ENCODE assay signal across 8 cellular contexts in genomic region chr17:44324092-44324570, GRCh38. TPM values are rescaled to one million over a fixed set of nuclear protein-coding genes. Genes with fewer than 3 reads are reported as not detected.
DNase-seq lines count a peak whose midpoint lies in the region; ATAC-seq and TF ChIP-seq lines count a peak whose summit lies in the region.

No MANE protein-coding gene starts in this region.

- H3K4me3 ChIP-seq in HUES6 (ENCODE audit: low read depth, low read length) (peak overlapping the region; percentile 93), brain microvascular endothelial cell (ENCODE audit: low read depth, low read length) (peak overlapping the region; percentile 76), right lobe of liver (peak overlapping the region; percentile 89 to 100 (median 97)), upper lobe of left lung (peak overlapping the region; percentile 78 to 100 (median 96))

- ATAC-seq in GM19025 (IDR thresholded peaks at IDR 0.05; ENCODE audit: low read depth, unreplicated experiment) = peak; percentile 10
- ATAC-seq in right lobe of liver = peak in 1 of 4 donors; percentile 0
- ATAC-seq in upper lobe of left lung (ENCODE audit: low FRiP score in 2 of 2) = no peak

- peaks cover 5% of the 10 kb centered on the region; the same call in 1 of the 2 replicates for H3K27me3 ChIP-seq in HUES6 (ENCODE audit: control insufficient read depth, insufficient read depth, low read length)
- H3K27me3 ChIP-seq in brain microvascular endothelial cell (replicated peaks) = no peaks in the 10 kb centered on the region
- no peaks in the 10 kb centered on the region for H3K27me3 ChIP-seq in right lobe of liver
- no peaks in the 10 kb centered on the region for H3K27me3 ChIP-seq in upper lobe of left lung

- no peak for TF ChIP-seq EP300 in upper lobe of left lung (IDR thresholded peaks at IDR 0.05)

- in situ Hi-C loops in brain microvascular endothelial cell (cut with HindIII; ENCODE audit: low pct_ligation_motif_present, low sequenced_read_pairs) = loop anchor here (10.0 kb wide), 1 partner anchor 119 kb away; no protein-coding TSS in a partner anchor

- 0% methylated on average over 16 of the region's 38 CpGs for WGBS in right lobe of liver (ENCODE audit: insufficient coverage, low coverage, low lambda C conversion rate, missing lambda C conversion rate)
- 3% methylated on average over 32 of the region's 38 CpGs; no CpG with 5 or more reads in 1 of the 2 donors for WGBS in upper lobe of left lung, 2 donors

- peak overlapping the region; percentile 87 for H3K9ac ChIP-seq in HUES6 (ENCODE audit: low read length)

- intact Hi-C loops in right lobe of liver (cut with DNase I) = loop anchor here (5.0 kb wide), 1 partner anchor 112 kb away; no protein-coding TSS in a partner anchor

- H3K36me3 ChIP-seq in HUES6 (ENCODE audit: control insufficient read depth, insufficient read depth, low read length) = peaks cover 33% of the 10 kb centered on the region
- H3K36me3 ChIP-seq in brain microvascular endothelial cell (replicated peaks) = peaks cover 20% of the 10 kb centered on the region
- peaks cover 0 to 26% (median 3%) of the 10 kb centered on the region in 4 donors for H3K36me3 ChIP-seq in right lobe of liver
- peaks cover 9 to 35% (median 29%) of the 10 kb centered on the region in 4 donors for H3K36me3 ChIP-seq in upper lobe of left lung

- H3K9me3 ChIP-seq in HUES6 (ENCODE audit: control insufficient read depth, insufficient read depth, low read depth, low read length) (no peaks in the 10 kb centered on the region), right lobe of liver (no peaks in the 10 kb centered on the region), upper lobe of left lung (no peaks in the 10 kb centered on the region)

- DNase-seq in brain microvascular endothelial cell = no peak
- DNase-seq in right lobe of liver = peak in 1 of 3 donors; percentile 53
- DNase-seq in upper lobe of left lung = no peak
- DNase-seq in NCI-H2171 treated with DMSO at 0.1 percent for 48 hours (lab: John Stamatoyannopoulos, UW) = no peak
- no peak for DNase-seq in CD1c-positive myeloid dendritic cell (ENCODE audit: extremely low spot score)
- no peak for DNase-seq in GDM1 (lab: John Stamatoyannopoulos, UW)

- H3K4me1 ChIP-seq in HUES6 (ENCODE audit: control insufficient read depth, insufficient read depth, low read length) (no peaks in the 10 kb centered on the region; the same call in 1 of the 2 replicates), right lobe of liver (peaks cover 0 to 12% (median 5%) of the 10 kb centered on the region in 4 donors), upper lobe of left lung (peaks cover 23 to 40% (median 27%) of the 10 kb centered on the region in 4 donors)

- H3K27ac ChIP-seq in HUES6 (ENCODE audit: low read depth, low read length) = peak overlapping the region; percentile 62; the same call in 1 of the 2 replicates
- H3K27ac ChIP-seq in brain microvascular endothelial cell = peak overlapping the region; percentile 26
- peak overlapping the region in 2 of 3 donors; percentile 21 to 41 for H3K27ac ChIP-seq in right lobe of liver
- H3K27ac ChIP-seq in upper lobe of left lung = peak overlapping the region; percentile 88 to 96 (median 88)

- TF ChIP-seq CTCF in brain microvascular endothelial cell (IDR thresholded peaks at IDR 0.05; ENCODE audit: low read depth, low read length, missing control alignments) = no peak
- TF ChIP-seq CTCF in right lobe of liver (IDR thresholded peaks at IDR 0.05) = no peak
- peak in 1 of 6 experiments; percentile 13 for TF ChIP-seq CTCF in upper lobe of left lung (IDR thresholded peaks at IDR 0.05)

- TF ChIP-seq POLR2A in right lobe of liver (IDR thresholded peaks at IDR 0.05) (no peak), upper lobe of left lung (IDR thresholded peaks at IDR 0.05) (no peak)

RNA-seq across cellular contexts. Expression of gene SLC25A39, which starts 0.5 kb away (rescaled TPM):
- total RNA-seq in right lobe of liver (100 to 1,000 TPM in 2 of 6 experiments, 10 to 100 TPM in 4; 56.3 to 111 (median 64.6) TPM), upper lobe of left lung (100 to 1,000 TPM in 3 of 6 donors, 10 to 100 TPM in 3; 56.8 to 144 (median 98.6) TPM)

RNA-seq across cellular contexts. Expression of gene RUNDC3A, which starts 15.7 kb away (rescaled TPM):
- under 1 TPM in 2 of 6 experiments, not detected in 4; 0.12 to 0.75 TPM for total RNA-seq in right lobe of liver
- 1 to 10 TPM in 2 of 6 donors, under 1 TPM in 1, not detected in 3; 0.13 to 2.6 (median 1.0) TPM for total RNA-seq in upper lobe of left lung

RNA-seq across cellular contexts. Expression of gene GRN, which starts 21.0 kb away (rescaled TPM):
- 100 to 1,000 TPM in 5 of 6 experiments, 10 to 100 TPM in 1; 84.5 to 230 (median 150) TPM for total RNA-seq in right lobe of liver
- 1,000 to 10,000 TPM in 4 of 6 donors, 100 to 1,000 TPM in 2; 439 to 1,887 (median 1,220) TPM for total RNA-seq in upper lobe of left lung

RNA-seq across cellular contexts. Expression of gene FAM171A2, which starts 39.5 kb away (rescaled TPM):
- total RNA-seq in right lobe of liver = under 1 TPM; 0.16 to 0.68 (median 0.39) TPM
- total RNA-seq in upper lobe of left lung = 1 to 10 TPM in 2 of 6 donors, under 1 TPM in 3, not detected in 1; 0.61 to 4.6 (median 0.98) TPM

RNA-seq across cellular contexts. Expression of gene SLC4A1, which starts 56.2 kb away (rescaled TPM):
- total RNA-seq in right lobe of liver (10 to 100 TPM in 1 of 6 experiments, 1 to 10 TPM in 2, under 1 TPM in 3; 0.06 to 31.8 (median 1.2) TPM), upper lobe of left lung (1 to 10 TPM in 3 of 6 donors, under 1 TPM in 2, not detected in 1; 0.46 to 6.3 (median 1.0) TPM)

Comparison
In these comparisons a context has a peak if more than half of its experiments do, and no peak if none do; other contexts are left out.
1. H3K27ac ChIP-seq: peak in every context shown above with its lines; median percentile 88 in upper lobe of left lung; 62 in HUES6; 31 in right lobe of liver; 26 in brain microvascular endothelial cell.